In the genomic region with DNA sequence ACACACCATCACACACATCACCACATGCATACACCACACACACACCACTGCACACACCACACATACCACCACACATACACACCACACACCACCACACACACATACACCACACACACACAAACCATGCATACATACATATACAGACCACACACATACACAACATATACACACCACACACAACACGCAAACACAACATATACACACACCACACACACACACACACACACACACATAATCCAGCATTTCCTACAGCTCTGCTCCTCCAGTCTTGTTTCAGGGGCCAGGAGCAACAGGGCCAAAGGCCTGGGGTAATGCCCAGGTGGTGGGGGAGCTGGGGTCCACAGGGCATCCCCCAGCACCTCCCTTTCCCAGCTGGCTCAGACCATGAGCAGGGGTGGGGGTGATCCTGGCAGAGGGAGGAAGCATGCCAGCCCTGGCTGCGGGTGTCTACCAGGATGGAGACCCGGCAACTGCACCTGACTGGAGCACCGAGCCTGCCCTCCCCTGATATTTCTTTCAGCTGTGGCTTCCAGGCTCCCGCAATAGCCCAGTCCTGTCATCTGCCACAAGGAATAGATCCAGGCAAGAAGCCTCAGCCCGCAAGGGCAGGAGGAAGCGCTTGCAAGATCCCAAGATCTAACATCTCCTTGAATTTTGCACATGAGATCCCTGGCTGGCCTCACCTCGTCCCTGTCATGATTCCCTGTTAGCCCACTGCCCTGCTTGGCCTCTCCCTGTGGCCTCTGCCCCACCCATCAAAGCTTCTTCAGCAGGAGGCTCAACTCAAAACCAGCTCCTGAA, we compare ENCODE assay signal across 2 cellular contexts.
TF ChIP-seq lines count a peak whose summit lies in the region.

No MANE protein-coding gene starts in this region.

TF ChIP-seq in K562, 482 proteins besides CTCF, POLR2A, EP300 and RAD21 (continued from another document):
- no peak for TF ChIP-seq ZMIZ1 (IDR thresholded peaks at IDR 0.05; ENCODE audit: low read depth in 2 of 2, low read length in 2 of 2)
- TF ChIP-seq MAFK (IDR thresholded peaks at IDR 0.05; ENCODE audit: low read length): no peak
- no peak for TF ChIP-seq ZNF764 (CRISPR knock-in tag; IDR thresholded peaks at IDR 0.05; ENCODE audit: low read depth)
- no peak for TF ChIP-seq RBM14 (IDR thresholded peaks at IDR 0.05; ENCODE audit: borderline replicate concordance, insufficient read depth, low read depth, low read length)

TF ChIP-seq in neural cell, 6 proteins besides CTCF, POLR2A, EP300 and RAD21 (continued from another document):
- no peak for TF ChIP-seq EZH2 (IDR thresholded peaks at IDR 0.05; ENCODE audit: borderline replicate concordance, insufficient read depth, low read length, poor library complexity, severe bottlenecking)
- no peak for TF ChIP-seq TAF1 (IDR thresholded peaks at IDR 0.05; ENCODE audit: low read depth)
- no peak for TF ChIP-seq SMC3 (conservative IDR thresholded peaks at IDR 0.05; ENCODE audit: poor library complexity)
- TF ChIP-seq, protein P1, sequence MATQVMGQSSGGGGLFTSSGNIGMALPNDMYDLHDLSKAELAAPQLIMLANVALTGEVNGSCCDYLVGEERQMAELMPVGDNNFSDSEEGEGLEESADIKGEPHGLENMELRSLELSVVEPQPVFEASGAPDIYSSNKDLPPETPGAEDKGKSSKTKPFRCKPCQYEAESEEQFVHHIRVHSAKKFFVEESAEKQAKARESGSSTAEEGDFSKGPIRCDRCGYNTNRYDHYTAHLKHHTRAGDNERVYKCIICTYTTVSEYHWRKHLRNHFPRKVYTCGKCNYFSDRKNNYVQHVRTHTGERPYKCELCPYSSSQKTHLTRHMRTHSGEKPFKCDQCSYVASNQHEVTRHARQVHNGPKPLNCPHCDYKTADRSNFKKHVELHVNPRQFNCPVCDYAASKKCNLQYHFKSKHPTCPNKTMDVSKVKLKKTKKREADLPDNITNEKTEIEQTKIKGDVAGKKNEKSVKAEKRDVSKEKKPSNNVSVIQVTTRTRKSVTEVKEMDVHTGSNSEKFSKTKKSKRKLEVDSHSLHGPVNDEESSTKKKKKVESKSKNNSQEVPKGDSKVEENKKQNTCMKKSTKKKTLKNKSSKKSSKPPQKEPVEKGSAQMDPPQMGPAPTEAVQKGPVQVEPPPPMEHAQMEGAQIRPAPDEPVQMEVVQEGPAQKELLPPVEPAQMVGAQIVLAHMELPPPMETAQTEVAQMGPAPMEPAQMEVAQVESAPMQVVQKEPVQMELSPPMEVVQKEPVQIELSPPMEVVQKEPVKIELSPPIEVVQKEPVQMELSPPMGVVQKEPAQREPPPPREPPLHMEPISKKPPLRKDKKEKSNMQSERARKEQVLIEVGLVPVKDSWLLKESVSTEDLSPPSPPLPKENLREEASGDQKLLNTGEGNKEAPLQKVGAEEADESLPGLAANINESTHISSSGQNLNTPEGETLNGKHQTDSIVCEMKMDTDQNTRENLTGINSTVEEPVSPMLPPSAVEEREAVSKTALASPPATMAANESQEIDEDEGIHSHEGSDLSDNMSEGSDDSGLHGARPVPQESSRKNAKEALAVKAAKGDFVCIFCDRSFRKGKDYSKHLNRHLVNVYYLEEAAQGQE (IDR thresholded peaks at IDR 0.05; ENCODE audit: borderline replicate concordance): no peak
